Comparison of ENCODE assay signal across 24 cellular contexts in the genomic region with DNA sequence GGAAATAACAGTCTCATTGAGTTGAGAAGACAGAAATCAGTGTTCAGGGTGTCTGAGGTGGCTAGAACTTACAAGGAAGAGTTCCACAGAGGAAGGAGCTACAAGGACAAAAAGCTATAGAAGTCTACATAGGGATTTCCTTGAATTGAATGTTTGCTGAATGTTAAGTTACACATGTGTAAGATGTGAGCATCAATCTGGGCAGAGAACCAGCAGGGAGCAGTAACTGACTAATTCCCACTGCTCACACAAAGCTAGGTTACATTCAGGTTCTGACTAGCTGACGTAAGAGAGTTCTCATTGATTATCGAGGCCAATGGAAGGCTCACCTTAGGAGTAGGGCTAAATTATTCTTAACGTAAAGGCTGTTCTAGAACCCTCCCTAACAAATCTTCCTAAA.
DNase-seq lines count a peak whose midpoint lies in the region; ATAC-seq and TF ChIP-seq lines count a peak whose summit lies in the region.
"Had no signal": no experiment of that assay in that cellular context is flagged by ENCODE, and none has a peak within 500 bp of the region (broad histone marks: within the 10 kb centered on the region; RNA-seq: fewer than 3 reads in every experiment).

No MANE protein-coding gene starts in this region.

- POLR2A ChIA-PET in PC-3 (lab: Charles Lee; ENCODE audit: unreplicated experiment), result no interaction called here

- H3K36me3 Mint-ChIP-seq in central memory CD8-positive, alpha-beta T cell (ENCODE audit: insufficient read depth), result peaks cover 20% of the 10 kb centered on the region
- H3K36me3 Mint-ChIP-seq in nephron progenitor cell (ENCODE audit: low read depth), result peaks cover 86% of the 10 kb centered on the region

- H3K9ac ChIP-seq in GM23248, result no peak overlapping the region
- no peak overlapping the region for H3K9ac ChIP-seq in PC-3 (ENCODE audit: low read length)

- no peaks in the 10 kb centered on the region for H3K9me3 Mint-ChIP-seq in central memory CD8-positive, alpha-beta T cell
- H3K9me3 Mint-ChIP-seq in nephron progenitor cell, result peaks cover 25% of the 10 kb centered on the region

- no peak for TF ChIP-seq CTCF in PC-3 (conservative IDR thresholded peaks at IDR 0.05; ENCODE audit: low read depth, low read length)
- TF ChIP-seq CTCF in nephron progenitor cell (IDR thresholded peaks at IDR 0.05), result no peak

- TSS peak; percentile 19 for BruUV-seq in PC-3 (replicated peaks; lab: Mats Ljungman, UMichigan)

- H2AFZ ChIP-seq in GM23248 (no peak overlapping the region), PC-3 (ENCODE audit: low read length) (no peak overlapping the region)

- no peaks in the 10 kb centered on the region for H3K27me3 Mint-ChIP-seq in central memory CD8-positive, alpha-beta T cell
- no peaks in the 10 kb centered on the region for H3K27me3 Mint-ChIP-seq in nephron progenitor cell (ENCODE audit: low read depth, poor library complexity)
- H3K27me3 Mint-ChIP-seq: CD4-positive, CD25-positive, alpha-beta regulatory T cell; IgD-negative memory B cell had no signal

- H3K36me3 ChIP-seq in GM23248 (ENCODE audit: low read depth), result peaks cover 47% of the 10 kb centered on the region
- no peaks in the 10 kb centered on the region; the same call in 1 of the 2 replicates for H3K36me3 ChIP-seq in PC-3 (ENCODE audit: low read depth, low read length)

- H4K20me1 ChIP-seq in GM23248 (ENCODE audit: insufficient read depth), result no peaks in the 10 kb centered on the region
- H4K20me1 ChIP-seq in PC-3 (ENCODE audit: low read length), result no peaks in the 10 kb centered on the region

- H3K27me3 ChIP-seq in GM23248 (replicated peaks; ENCODE audit: insufficient read depth) (no peaks in the 10 kb centered on the region), PC-3 (ENCODE audit: low read length) (no peaks in the 10 kb centered on the region)

- H3K9me2 ChIP-seq in GM23248 (ENCODE audit: insufficient read depth), result no peaks in the 10 kb centered on the region
- no peaks in the 10 kb centered on the region for H3K9me2 ChIP-seq in PC-3 (replicated peaks; ENCODE audit: low read length)

- no peak overlapping the region for H3K27ac ChIP-seq in GM23248
- H3K27ac ChIP-seq in PC-3 (ENCODE audit: low read length), result no peak overlapping the region
- H3K27ac ChIP-seq: A549 had no signal

- DNase-seq in GM23248 (peak; percentile 1), PC-3 (no peak), nephron progenitor cell (no peak), LoVo (ENCODE audit: low spot score) (no peak), NCI-H2196 (lab: John Stamatoyannopoulos, UW; ENCODE audit: unreplicated experiment) (no peak), NCI-H2107 (lab: John Stamatoyannopoulos, UW) (no peak)
- DNase-seq in central memory CD8-positive, alpha-beta T cell (ENCODE audit: low spot score in 2 of 2), result no peak
- DNase-seq: CD4-positive, CD25-positive, alpha-beta regulatory T cell; DND-41; GOT3; Kasumi-1; NCI-H1092 treated with DMSO at 0.1 percent for 48 hours; NCI-H1436 treated with DMSO at 0.1 percent for 48 hours; NCI-H2029; NCI-H2171; NCI-H524 treated with DMSO at 0.1 percent for 48 hours; NCI-H82; OCI-M1; SHP77 had no signal

- no peak overlapping the region for H3K4me3 Mint-ChIP-seq in central memory CD8-positive, alpha-beta T cell
- H3K4me3 Mint-ChIP-seq in nephron progenitor cell, result no peak overlapping the region
- H3K4me3 Mint-ChIP-seq: CD4-positive, CD25-positive, alpha-beta regulatory T cell; IgD-negative memory B cell had no signal

- H3F3A ChIP-seq in GM23248 (ENCODE audit: insufficient read depth) (no peaks in the 10 kb centered on the region), PC-3 (ENCODE audit: low read length, unreplicated experiment) (no peaks in the 10 kb centered on the region)

- H3K4me2 ChIP-seq in GM23248 (ENCODE audit: unreplicated experiment) (no peak overlapping the region), PC-3 (ENCODE audit: low read length) (no peak overlapping the region)
- H3K4me2 ChIP-seq: A549 had no signal

- ATAC-seq in PC-3 (peak; percentile 18; the same call in 1 of the 2 replicates), GM21737 (IDR thresholded peaks at IDR 0.05; ENCODE audit: unreplicated experiment) (no peak)
- ATAC-seq in central memory CD8-positive, alpha-beta T cell (replicated peaks; ENCODE audit: extremely low read depth, poor library complexity, severe bottlenecking), result no peak
- ATAC-seq: A549, GM12878, HCT116 had no signal

- in situ Hi-C loops in GM23248 (cut with MboI), result no loop called here

- peak overlapping the region; percentile 24 for H3K27ac Mint-ChIP-seq in central memory CD8-positive, alpha-beta T cell (ENCODE audit: low read depth)
- peak overlapping the region; percentile 15 for H3K27ac Mint-ChIP-seq in nephron progenitor cell

- 100% methylated on average over 3 of the region's 3 CpGs for whole genome bisulfite sequencing in GM23248 (ENCODE audit: low coverage in 1 of 2, low lambda C conversion rate in 2 of 2, missing lambda C conversion rate in 2 of 2), 2 experiments

- no peaks in the 10 kb centered on the region for H3K4me1 Mint-ChIP-seq in central memory CD8-positive, alpha-beta T cell
- H3K4me1 Mint-ChIP-seq in nephron progenitor cell, result no peaks in the 10 kb centered on the region

- CTCF ChIA-PET in PC-3 (lab: Charles Lee), result no interaction called here

- H3K4me1 ChIP-seq in GM23248 (ENCODE audit: insufficient read depth) (no peaks in the 10 kb centered on the region), PC-3 (ENCODE audit: insufficient read depth, low read length) (peaks cover 6% of the 10 kb centered on the region)

- H3K79me2 ChIP-seq in GM23248 (ENCODE audit: insufficient read depth) (no peaks in the 10 kb centered on the region), PC-3 (ENCODE audit: low read length) (no peaks in the 10 kb centered on the region)

- H3K4me3 ChIP-seq in GM23248 (no peak overlapping the region), PC-3 (ENCODE audit: low read length) (no peak overlapping the region)
- H3K4me3 ChIP-seq: A549, GM12878 had no signal

- intact Hi-C loops in PC-3 (cut with micrococcal nuclease), result no loop called here

- H3K9me3 ChIP-seq in GM23248 (ENCODE audit: low read depth) (no peaks in the 10 kb centered on the region), PC-3 (ENCODE audit: low read length) (no peaks in the 10 kb centered on the region)
- H3K9me3 ChIP-seq: A549 had no signal
